8 cellular contexts compared by ENCODE assay signal in genomic region chr1:219416598-219417238, GRCh38.
A peak's percentile ranks its signal among the peaks of the same experiment; 100 is the strongest.
DNase-seq lines count a peak whose midpoint lies in the region; ATAC-seq, FAIRE-seq and TF ChIP-seq lines count a peak whose summit lies in the region.

No MANE protein-coding gene starts in this region.

- TF ChIP-seq POLR2A in A549 (IDR thresholded peaks at IDR 0.05; ENCODE audit: low read length), result no peak

- no peak overlapping the region for H3K4me3 ChIP-seq in A549
- no peak overlapping the region for H3K4me3 ChIP-seq in WI38 (ENCODE audit: low read depth, low read length)
- no peak overlapping the region for H3K4me3 ChIP-seq in liver (ENCODE audit: low read depth in 1 of 3, low read length in 3 of 3)

- H3K27ac ChIP-seq in A549 (no peak overlapping the region), liver (ENCODE audit: low read depth in 1 of 2, low read length in 2 of 2) (no peak overlapping the region)

- H3K4me2 ChIP-seq in A549, result no peak overlapping the region

- H3K27me3 ChIP-seq in liver (ENCODE audit: control insufficient read depth in 4 of 4, insufficient read depth in 4 of 4, low read length in 3 of 4), result no peaks in the 10 kb centered on the region

- POLR2A ChIA-PET in A549 (lab: Yijun Ruan, JAX), result no interaction called here

- ATAC-seq in A549 (peak; percentile 77 to 91; a peak in 4 of 6 replicates), HG02852 (IDR thresholded peaks at IDR 0.05; ENCODE audit: unreplicated experiment) (peak; percentile 90)

- H3K36me3 ChIP-seq in liver (ENCODE audit: control insufficient read depth in 4 of 4, insufficient read depth in 3 of 4, low read depth in 1 of 4, low read length in 3 of 4), result no peaks in the 10 kb centered on the region

- WGBS in A549 (ENCODE audit: missing lambda C conversion rate), result 8% methylated on average over 1 of the region's 1 CpG
- WGBS in liver, result 10% methylated on average over 1 of the region's 1 CpG

- DNase-seq in A549 (ENCODE audit: low read depth in 1 of 2, low spot score in 1 of 2) (peak in 1 of 2 experiments; percentile 58), GM13977 (ENCODE audit: low spot score) (peak; percentile 28), NCI-H1694 treated with DMSO at 0.1 percent for 48 hours (lab: John Stamatoyannopoulos, UW) (peak; percentile 28), cerebellar cortex (ENCODE audit: low spot score) (peak; percentile 31)
- peak; percentile 20 to 25 for DNase-seq in stimulated activated CD8-positive, alpha-beta memory T cell treated with anti-CD3 and anti-CD28 coated beads, Interleukin-15, amount 100 ng/mL, for 48 hours (ENCODE audit: low read depth in 2 of 2)

- in situ Hi-C loops in GM13977 (cut with MboI; ENCODE audit: low pct_unique_long_range_greater_than_20kb, low sequenced_read_pairs, unreplicated experiment), result no loop called here

- TF ChIP-seq RAD21 in A549 (conservative IDR thresholded peaks at IDR 0.05 in 1 of 2, IDR thresholded peaks at IDR 0.05 in 1 of 2) (peak; percentile 56 to 66), liver (IDR thresholded peaks at IDR 0.05) (peak; percentile 66 to 81)

- peak; percentile 67 for TF ChIP-seq CTCF in A549 (IDR thresholded peaks at IDR 0.05)
- TF ChIP-seq CTCF in GM13977 (IDR thresholded peaks at IDR 0.05; ENCODE audit: extremely low read depth, insufficient read depth, missing control alignments), result peak; percentile 70
- TF ChIP-seq CTCF in WI38 (IDR thresholded peaks at IDR 0.05; ENCODE audit: low read depth, low read length), result peak; percentile 62; the same call in 1 of the 2 replicates
- peak; percentile 64 for TF ChIP-seq CTCF in liver (IDR thresholded peaks at IDR 0.05; ENCODE audit: low read depth, low read length, missing input control)

- CTCF ChIA-PET in A549 (lab: Yijun Ruan, JAX), result interaction anchor here (0.6 to 1.6 kb wide), 8 partner anchors 9 to 1094 kb away, joined by 3 to 4 read pairs (median 3); no protein-coding TSS in a partner anchor

- peak; percentile 68 for FAIRE-seq in A549 (lab: Jason Lieb, UNC)

- no peak for TF ChIP-seq EP300 in A549 (IDR thresholded peaks at IDR 0.05)

- H3K9ac ChIP-seq in liver (ENCODE audit: low read depth in 1 of 2, low read length in 2 of 2), result no peak overlapping the region

- peaks cover 8% of the 10 kb centered on the region; the same call in 1 of the 3 replicates for H3K4me1 ChIP-seq in A549
- H3K4me1 ChIP-seq in liver (ENCODE audit: control insufficient read depth in 4 of 4, insufficient read depth in 4 of 4, low read length in 3 of 4), result peaks cover 2 to 13% (median 8%) of the 10 kb centered on the region in 4 donors

- no peaks in the 10 kb centered on the region for H3K9me3 ChIP-seq in A549
- H3K9me3 ChIP-seq in liver (ENCODE audit: control insufficient read depth in 4 of 4, low read length in 3 of 4), result no peaks in the 10 kb centered on the region

TF ChIP-seq in A549, 52 proteins besides CTCF, POLR2A, EP300 and RAD21:
- no peak for TF ChIP-seq EHMT2 (IDR thresholded peaks at IDR 0.05; ENCODE audit: low read depth)
- TF ChIP-seq E2F6 (IDR thresholded peaks at IDR 0.05; ENCODE audit: borderline replicate concordance, low read depth), result no peak
- no peak for TF ChIP-seq HDAC2 (IDR thresholded peaks at IDR 0.05)
- TF ChIP-seq USF2 (IDR thresholded peaks at IDR 0.05), result no peak
- TF ChIP-seq SMC3 (IDR thresholded peaks at IDR 0.05), result peak; percentile 61
TF ChIP-seq in A549: peak in this region for 1.

TF ChIP-seq in liver, 16 proteins besides CTCF, POLR2A, EP300 and RAD21:
- TF ChIP-seq YY1 (IDR thresholded peaks at IDR 0.05) (no peak), ZBTB33 (IDR thresholded peaks at IDR 0.05) (no peak), EGR1 (IDR thresholded peaks at IDR 0.05; ENCODE audit: low read depth in 2 of 2) (no peak), SP1 (IDR thresholded peaks at IDR 0.05) (no peak), HNF4A (conservative IDR thresholded peaks at IDR 0.05) (no peak), FOXA2 (IDR thresholded peaks at IDR 0.05) (no peak), MAX (IDR thresholded peaks at IDR 0.05) (no peak), HNF4G (IDR thresholded peaks at IDR 0.05) (no peak), GABPA (IDR thresholded peaks at IDR 0.05 in 1 of 2, conservative IDR thresholded peaks at IDR 0.05 in 1 of 2) (no peak), REST (IDR thresholded peaks at IDR 0.05) (no peak), JUND (IDR thresholded peaks at IDR 0.05) (no peak), RXRA (IDR thresholded peaks at IDR 0.05) (no peak), NR2F2 (IDR thresholded peaks at IDR 0.05) (no peak), TAF1 (conservative IDR thresholded peaks at IDR 0.05) (no peak)
TF ChIP-seq in liver: peak in this region for 0.
